Comparison of ENCODE assay signal across 8 cellular contexts in genomic region chr12:104455594-104456416, GRCh38. TPM values are rescaled to one million over a fixed set of nuclear protein-coding genes. Genes with fewer than 3 reads are reported as not detected.
DNase-seq lines count a peak whose midpoint lies in the region; ATAC-seq and TF ChIP-seq lines count a peak whose summit lies in the region.

No MANE protein-coding gene starts in this region.

- intact Hi-C loops in gastrocnemius medialis (cut with DNase I; ENCODE audit: low total_unique reads) = no loop called here

- 0 out of 2 replicates have a peak, but pooled peaks cover 9% of the 10 kb centered on the region for H3F3A ChIP-seq in GM23338 (replicated peaks; ENCODE audit: low read depth)

- no peak for ATAC-seq in GM23338
- no peak for ATAC-seq in gastrocnemius medialis
- ATAC-seq in HG03342 (IDR thresholded peaks at IDR 0.05; ENCODE audit: unreplicated experiment) = no peak
- ATAC-seq in HG03432 (IDR thresholded peaks at IDR 0.05; ENCODE audit: unreplicated experiment) = no peak
- no peak for ATAC-seq in HG02981 (IDR thresholded peaks at IDR 0.05; ENCODE audit: unreplicated experiment)

- H4K20me1 ChIP-seq in GM23338 (replicated peaks; ENCODE audit: insufficient read depth) = peaks cover 7% of the 10 kb centered on the region; the same call in 1 of the 2 replicates

- no peaks in the 10 kb centered on the region for H3K36me3 ChIP-seq in GM23338 (ENCODE audit: insufficient read depth)
- no peaks in the 10 kb centered on the region for H3K36me3 ChIP-seq in gastrocnemius medialis

- in situ Hi-C loops in gastrocnemius medialis (cut with MboI; ENCODE audit: low sequenced_read_pairs in 4 of 4) = no loop called here

- peaks cover 38% of the 10 kb centered on the region for H3K4me1 Mint-ChIP-seq in GM23338
- H3K4me1 Mint-ChIP-seq in T-helper 2 cell treated with Interferon-gamma antibody and Interleukin-4, amounts not matched to agents 5 μg/mL and 100 μg/mL, for 36 hours (ENCODE audit: low read depth) = peaks cover 28% of the 10 kb centered on the region

- H3K27me3 ChIP-seq in GM23338 (ENCODE audit: insufficient read depth) = peaks cover 41% of the 10 kb centered on the region
- peaks cover 10 to 30% (median 19%) of the 10 kb centered on the region in 3 donors for H3K27me3 ChIP-seq in gastrocnemius medialis

- peak overlapping the region; percentile 97 for H2AFZ ChIP-seq in GM23338

- peaks cover 24% of the 10 kb centered on the region for H3K79me2 ChIP-seq in GM23338 (replicated peaks; ENCODE audit: insufficient read depth)

- H3K4me1 ChIP-seq in GM23338 (ENCODE audit: insufficient read depth) (peaks cover 26% of the 10 kb centered on the region), gastrocnemius medialis (peaks cover 13 to 16% of the 10 kb centered on the region in 2 donors)

- peak overlapping the region; percentile 81 for H3K4me2 ChIP-seq in GM23338

- TF ChIP-seq CTCF in GM23338 (conservative IDR thresholded peaks at IDR 0.05; ENCODE audit: low read depth in 2 of 2) (no peak), fibroblast of villous mesenchyme (IDR thresholded peaks at IDR 0.05; ENCODE audit: insufficient read depth, low read depth, low read length) (no peak), gastrocnemius medialis (IDR thresholded peaks at IDR 0.05 in 4 of 5, conservative IDR thresholded peaks at IDR 0.05 in 1 of 5) (no peak)

- DNase-seq in GM23338 (ENCODE audit: low spot score) = no peak
- DNase-seq in T-helper 2 cell treated with Interferon-gamma antibody and Interleukin-4, amounts not matched to agents 5 μg/mL and 100 μg/mL, for 36 hours (ENCODE audit: low spot score) = no peak
- no peak for DNase-seq in fibroblast of villous mesenchyme (ENCODE audit: low read depth)
- no peak for DNase-seq in gastrocnemius medialis
- no peak for DNase-seq in 8988T

- H3K9me3 Mint-ChIP-seq in GM23338 = no peaks in the 10 kb centered on the region; the same call in 2 of the 3 replicates
- H3K9me3 Mint-ChIP-seq in T-helper 2 cell treated with Interferon-gamma antibody and Interleukin-4, amounts not matched to agents 5 μg/mL and 100 μg/mL, for 36 hours = no peaks in the 10 kb centered on the region

- no peak overlapping the region for H3K27ac ChIP-seq in GM23338 (ENCODE audit: low read depth)
- H3K27ac ChIP-seq in gastrocnemius medialis = peak overlapping the region in 2 of 4 donors; percentile 36 to 58

- H3K9me2 ChIP-seq in GM23338 (ENCODE audit: insufficient read depth) = no peaks in the 10 kb centered on the region

- peaks cover 42% of the 10 kb centered on the region for H3K27me3 Mint-ChIP-seq in GM23338 (ENCODE audit: insufficient read depth, low read depth, poor library complexity)
- peaks cover 15% of the 10 kb centered on the region for H3K27me3 Mint-ChIP-seq in T-helper 2 cell treated with Interferon-gamma antibody and Interleukin-4, amounts not matched to agents 5 μg/mL and 100 μg/mL, for 36 hours (ENCODE audit: low read depth)

- no peak for TF ChIP-seq POLR2A in gastrocnemius medialis (IDR thresholded peaks at IDR 0.05)

- H3K36me3 Mint-ChIP-seq in GM23338 (ENCODE audit: low read depth) = no peaks in the 10 kb centered on the region; the same call in 2 of the 3 replicates
- peaks cover 28% of the 10 kb centered on the region for H3K36me3 Mint-ChIP-seq in T-helper 2 cell treated with Interferon-gamma antibody and Interleukin-4, amounts not matched to agents 5 μg/mL and 100 μg/mL, for 36 hours (ENCODE audit: low read depth)

- peak overlapping the region; percentile 99 for H3K4me3 ChIP-seq in GM23338
- peak overlapping the region; percentile 92 for H3K4me3 ChIP-seq in fibroblast of villous mesenchyme (ENCODE audit: low read depth, low read length)
- H3K4me3 ChIP-seq in gastrocnemius medialis = peak overlapping the region; percentile 50 to 79 (median 68)

- peak overlapping the region; percentile 90 for H3K4me3 Mint-ChIP-seq in GM23338
- H3K4me3 Mint-ChIP-seq in T-helper 2 cell treated with Interferon-gamma antibody and Interleukin-4, amounts not matched to agents 5 μg/mL and 100 μg/mL, for 36 hours = peak overlapping the region; percentile 93

- no peak overlapping the region for H3K27ac Mint-ChIP-seq in GM23338
- peak overlapping the region; percentile 88 for H3K27ac Mint-ChIP-seq in T-helper 2 cell treated with Interferon-gamma antibody and Interleukin-4, amounts not matched to agents 5 μg/mL and 100 μg/mL, for 36 hours

- no peaks in the 10 kb centered on the region for H3K9me3 ChIP-seq in gastrocnemius medialis

TF ChIP-seq in GM23338, 12 proteins besides CTCF, POLR2A, EP300 and RAD21:
- TF ChIP-seq ZNF114 (CRISPR knock-in tag; IDR thresholded peaks at IDR 0.05) (no peak), EZH2phosphoT487 (IDR thresholded peaks at IDR 0.05; ENCODE audit: unreplicated experiment) (no peak), JUNB (IDR thresholded peaks at IDR 0.05; ENCODE audit: unreplicated experiment) (no peak), REST (IDR thresholded peaks at IDR 0.05; ENCODE audit: unreplicated experiment) (no peak), EZH2 (IDR thresholded peaks at IDR 0.05; ENCODE audit: low read depth, unreplicated experiment) (no peak), STAT1 (IDR thresholded peaks at IDR 0.05; ENCODE audit: unreplicated experiment) (no peak)

RNA-seq across cellular contexts. Expression of gene CHST11, which starts 0.9 kb away (rescaled TPM):
- 13.4 and 25.7 TPM in 2 replicates for total RNA-seq in GM23338 (2014; rRNA removed; shearing (Covaris generic))
- polyA plus RNA-seq in GM23338 (2016; fragmentation: Nextera tagmentation; extraction: Ambion mirVana) = 6.9 and 7.7 TPM in 2 replicates
- total RNA-seq in fibroblast of villous mesenchyme (3.5 and 8.2 TPM in 2 replicates), gastrocnemius medialis (1 to 10 TPM in 3 of 4 donors, under 1 TPM in 1; 0.17 to 2.1 (median 1.4) TPM)
